8 cellular contexts compared by ENCODE assay signal in the genomic region with DNA sequence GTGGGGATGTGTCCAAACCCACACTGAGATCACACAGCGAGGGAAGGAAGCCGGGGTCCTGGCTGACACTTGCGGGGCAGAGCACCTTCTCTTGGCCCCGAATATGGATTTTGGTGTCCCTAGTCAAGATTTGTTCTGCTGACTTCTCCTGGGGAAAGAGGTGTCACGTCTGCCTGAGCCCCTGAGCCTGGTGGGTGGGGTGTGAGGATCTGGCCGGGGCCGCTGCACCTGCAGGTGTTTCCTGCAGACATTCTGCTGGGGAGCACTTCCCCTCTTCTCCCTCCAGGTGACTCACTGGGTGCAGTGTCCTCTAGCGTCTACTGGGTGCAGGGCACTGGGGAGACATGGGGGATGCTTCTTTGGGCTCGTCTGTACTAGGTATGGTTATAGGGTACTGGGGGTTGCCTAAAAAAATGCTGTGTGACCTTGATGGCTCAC.
A peak's percentile ranks its signal among the peaks of the same experiment; 100 is the strongest.
DNase-seq lines count a peak whose midpoint lies in the region; ATAC-seq and TF ChIP-seq lines count a peak whose summit lies in the region.

No MANE protein-coding gene starts in this region.

- H3K27me3 ChIP-seq in NT2/D1 (ENCODE audit: insufficient read depth, insufficient read length) (no peaks in the 10 kb centered on the region), BE2C (no peaks in the 10 kb centered on the region)

- H3K27me3 Mint-ChIP-seq in activated T-cell treated with anti-CD3 and anti-CD28 coated beads, Interleukin-2, amount 50 U/mL, for 72 hours (ENCODE audit: low read depth): peaks cover 12% of the 10 kb centered on the region
- H3K27me3 Mint-ChIP-seq in immature natural killer cell (ENCODE audit: low read depth in 3 of 3): peaks cover 19 to 29% (median 19%) of the 10 kb centered on the region in 3 donors

- ATAC-seq in GM18499 (IDR thresholded peaks at IDR 0.05; ENCODE audit: insufficient read depth, unreplicated experiment) (peak; percentile 40), HG02642 (IDR thresholded peaks at IDR 0.05; ENCODE audit: poor library complexity, unreplicated experiment) (peak; percentile 77)
- ATAC-seq in activated T-cell treated with anti-CD3 and anti-CD28 coated beads, Interleukin-2, amount 50 U/mL, for 72 hours (replicated peaks in 1 of 2): peak; percentile 68 to 73

- H3K9me3 Mint-ChIP-seq in activated T-cell treated with anti-CD3 and anti-CD28 coated beads, Interleukin-2, amount 50 U/mL, for 72 hours: no peaks in the 10 kb centered on the region
- H3K9me3 Mint-ChIP-seq in immature natural killer cell: no peaks in the 10 kb centered on the region

- no peaks in the 10 kb centered on the region for H3K36me3 ChIP-seq in NT2/D1 (ENCODE audit: insufficient read depth, insufficient read length, low read length)
- H3K36me3 ChIP-seq in BE2C: no peaks in the 10 kb centered on the region

- H3K4me1 ChIP-seq in NT2/D1 (ENCODE audit: insufficient read depth, insufficient read length): peaks cover 2% of the 10 kb centered on the region
- H3K4me1 ChIP-seq in BE2C: no peaks in the 10 kb centered on the region

- H3K9me3 ChIP-seq in NT2/D1 (ENCODE audit: insufficient read depth, low read length): no peaks in the 10 kb centered on the region
- no peaks in the 10 kb centered on the region for H3K9me3 ChIP-seq in BE2C

- no peak for TF ChIP-seq CTCF in BE2C (IDR thresholded peaks at IDR 0.05; ENCODE audit: low read depth, low read length)

- H3K4me3 ChIP-seq in NT2/D1 (ENCODE audit: insufficient read length, low read depth) (no peak overlapping the region), BE2C (ENCODE audit: low read depth, low read length) (no peak overlapping the region)

- no peak for DNase-seq in NT2/D1 (ENCODE audit: low read depth, low spot score)
- DNase-seq in activated T-cell treated with anti-CD3 and anti-CD28 coated beads, Interleukin-2, amount 50 U/mL, for 72 hours: peak; percentile 69 to 78
- peak; percentile 46 to 51 (median 49) for DNase-seq in immature natural killer cell
- DNase-seq in stimulated activated CD8-positive, alpha-beta memory T cell treated with anti-CD3 and anti-CD28 coated beads, Interleukin-4, amount 100 ng/mL, for 24 hours (ENCODE audit: low read depth): peak; percentile 45
- no peak for DNase-seq in BE2C
- no peak for DNase-seq in D341Med (ENCODE audit: low spot score)

- peaks cover 85% of the 10 kb centered on the region for H3K4me1 Mint-ChIP-seq in activated T-cell treated with anti-CD3 and anti-CD28 coated beads, Interleukin-2, amount 50 U/mL, for 72 hours (ENCODE audit: low read depth)
- peaks cover 92 to 93% of the 10 kb centered on the region in 2 donors for H3K4me1 Mint-ChIP-seq in immature natural killer cell

- H3K36me3 Mint-ChIP-seq in activated T-cell treated with anti-CD3 and anti-CD28 coated beads, Interleukin-2, amount 50 U/mL, for 72 hours (ENCODE audit: insufficient read depth in 2 of 2): no peaks in the 10 kb centered on the region
- H3K36me3 Mint-ChIP-seq in immature natural killer cell: peaks cover 0 to 4% (median 4%) of the 10 kb centered on the region in 3 donors

- peak overlapping the region; percentile 76 for H3K27ac Mint-ChIP-seq in activated T-cell treated with anti-CD3 and anti-CD28 coated beads, Interleukin-2, amount 50 U/mL, for 72 hours
- peak overlapping the region; percentile 96 to 99 (median 98) for H3K27ac Mint-ChIP-seq in immature natural killer cell

- H3K9ac ChIP-seq in NT2/D1 (ENCODE audit: insufficient read length, low read depth): peak overlapping the region; percentile 21

- H3K4me3 Mint-ChIP-seq in activated T-cell treated with anti-CD3 and anti-CD28 coated beads, Interleukin-2, amount 50 U/mL, for 72 hours: peak overlapping the region; percentile 79 to 86
- peak overlapping the region; percentile 77 to 84 (median 79) for H3K4me3 Mint-ChIP-seq in immature natural killer cell

Comparison
In these comparisons a context has a peak if more than half of its experiments do, and no peak if none do; other contexts are left out.
1. DNase-seq: peak in activated T-cell treated with anti-CD3 and anti-CD28 coated beads, Interleukin-2, amount 50 U/mL, for 72 hours (2 of 2), immature natural killer cell (3 of 3) and stimulated activated CD8-positive, alpha-beta memory T cell treated with anti-CD3 and anti-CD28 coated beads, Interleukin-4, amount 100 ng/mL, for 24 hours (single experiment); none in NT2/D1 (single experiment), BE2C (single experiment) and D341Med (single experiment).
2. Peak in every context shown above with its lines, with median percentiles within 50 percentile points of each other: ATAC-seq.